20 cellular contexts compared by ENCODE assay signal in genomic region chr7:34048445-34048844, GRCh38.
"Had no signal": no experiment of that assay in that cellular context is flagged by ENCODE, and none has a peak within 500 bp of the region (broad histone marks: within the 10 kb centered on the region; RNA-seq: fewer than 3 reads in every experiment).

No MANE protein-coding gene starts in this region.

- DNase-seq: activated CD4-positive, alpha-beta T cell treated with anti-CD3 and anti-CD28 coated beads, Interleukin-2, amount 50 U/mL, for 1 hour; activated CD4-positive, CD25-positive, alpha-beta regulatory T cell treated with anti-CD3 and anti-CD28 coated beads, Interleukin-2, amount 50 U/mL, for 72 hours; activated CD8-positive, alpha-beta memory T cell treated with anti-CD3 and anti-CD28 coated beads, Interleukin-2, amount 50 U/mL, for 4 hours; activated effector memory CD4-positive, alpha-beta T cell treated with Interleukin-2 at 50 U/mL for 16 hours; activated naive CD4-positive, alpha-beta T cell treated with anti-CD3 and anti-CD28 coated beads, Interleukin-2, amount 10 ng/mL, durations not matched to agents 7 days and 5 days; activated naive CD8-positive, alpha-beta T cell treated with anti-CD3 and anti-CD28 coated beads, Interleukin-2, amount 50 U/mL, for 24 hours; activated T-cell treated with anti-CD3 and anti-CD28 coated beads, Interleukin-2, amount 50 U/mL, for 4 hours; anterior cingulate cortex; brain microvascular endothelial cell; effector CD4-positive, alpha-beta T cell; foreskin keratinocyte; natural killer cell; right lobe of liver; small intestine; stimulated activated CD4-positive, alpha-beta T cell treated with anti-CD3 and anti-CD28 coated beads, Interleukin-15, amount 100 ng/mL, for 24 hours; stimulated activated CD4-positive, alpha-beta T cell treated with anti-CD3 and anti-CD28 coated beads, Interleukin-2, amount 100 ng/mL, for 48 hours; stomach; trophoblast cell had no signal

- ATAC-seq: activated naive CD8-positive, alpha-beta T cell treated with anti-CD3 and anti-CD28 coated beads, Interleukin-2, amount 50 U/mL, for 24 hours; activated T-cell treated with anti-CD3 and anti-CD28 coated beads, Interleukin-2, amount 50 U/mL, for 4 hours; esophagus mucosa; foreskin keratinocyte; left lobe of liver; natural killer cell; right lobe of liver had no signal
